In the genomic region with DNA sequence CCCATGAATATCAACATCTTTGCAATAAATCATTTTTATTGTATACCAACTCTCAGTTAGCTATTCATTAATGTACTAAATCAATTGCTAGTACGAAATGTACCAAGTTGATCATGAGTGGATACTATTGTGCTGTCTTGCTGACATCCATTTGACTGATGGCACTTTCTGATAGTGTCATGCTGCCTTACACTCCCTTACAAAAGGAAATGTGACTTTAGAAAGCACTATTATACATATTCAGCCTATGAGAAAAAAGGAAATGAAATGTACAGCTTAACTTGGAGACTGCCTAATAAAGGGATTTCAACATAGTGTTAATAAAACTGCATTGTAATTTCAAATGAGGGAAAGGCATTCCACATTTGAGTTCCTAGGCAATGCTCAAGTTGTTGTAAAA, we compare ENCODE assay signal across 32 cellular contexts.
"Had no signal": no experiment of that assay in that cellular context is flagged by ENCODE, and none has a peak within 500 bp of the region (broad histone marks: within the 10 kb centered on the region; RNA-seq: fewer than 3 reads in every experiment).

No MANE protein-coding gene starts in this region.

- ATAC-seq: esophagus mucosa; foreskin keratinocyte; heart left ventricle; left lobe of liver; lower lobe of right lung; mucosa of descending colon; right lobe of liver; stimulated activated memory B cell treated with anti-CD40 and anti-IgM and Interleukin-4, amounts not matched to agents 10 μg/mL and 1 μg/mL and 100 μg/mL, for 72 hours had no signal

- H3K4me1 ChIP-seq: ascending aorta, lower lobe of right lung, right lobe of liver, thyroid gland, upper lobe of left lung had no signal

- H3K27me3 ChIP-seq: adrenal gland, ascending aorta, brain microvascular endothelial cell, foreskin keratinocyte, heart left ventricle, right lobe of liver, stomach, thyroid gland, upper lobe of left lung had no signal

- DNase-seq: activated CD4-positive, alpha-beta memory T cell treated with anti-CD3 and anti-CD28 coated beads for 36 hours; activated CD4-positive, alpha-beta T cell treated with anti-CD3 and anti-CD28 coated beads, Interleukin-2, amount 10 ng/mL, durations not matched to agents 24 days and 14 days; activated CD4-positive, CD25-positive, alpha-beta regulatory T cell treated with anti-CD3 and anti-CD28 coated beads, Interleukin-2, amount 50 U/mL, for 72 hours; activated CD8-positive, alpha-beta memory T cell treated with anti-CD3 and anti-CD28 coated beads, Interleukin-2, amount 50 U/mL, for 4 hours; activated effector memory CD4-positive, alpha-beta T cell treated with anti-CD3 and anti-CD28 coated beads, Interleukin-2, amount 50 U/mL, for 16 hours; activated naive CD4-positive, alpha-beta T cell treated with anti-CD3 and anti-CD28 coated beads for 36 hours; activated naive CD8-positive, alpha-beta T cell treated with anti-CD3 and anti-CD28 coated beads for 36 hours; activated T-cell treated with anti-CD3 and anti-CD28 coated beads, Interleukin-2, amount 50 U/mL, for 1 hour; adrenal gland; brain microvascular endothelial cell; foreskin keratinocyte; heart left ventricle; kidney glomerular epithelial cell; lower lobe of right lung; mesenchymal stem cell; mucosa of descending colon; right lobe of liver; stimulated activated CD4-positive, alpha-beta T cell treated with anti-CD3 and anti-CD28 coated beads, Interleukin-4, amount 100 ng/mL, for 4 hours; stimulated activated CD8-positive, alpha-beta memory T cell treated with anti-CD3 and anti-CD28 coated beads, Interleukin-4, amount 100 ng/mL, for 48 hours; stomach; SW 1271; T-helper 9 cell; thyroid gland; upper lobe of left lung had no signal

- H3K9me3 ChIP-seq: adrenal gland, ascending aorta, lower lobe of right lung, mucosa of descending colon, right lobe of liver, stomach, thyroid gland had no signal

- H3K36me3 ChIP-seq: adrenal gland, ascending aorta, brain microvascular endothelial cell, heart left ventricle, lower lobe of right lung, right lobe of liver, stomach, thyroid gland, upper lobe of left lung had no signal

- H3K27ac ChIP-seq: ascending aorta, coronary artery, foreskin keratinocyte, lower lobe of right lung, right lobe of liver, skin epidermis, stomach, thyroid gland, upper lobe of left lung, VCaP had no signal

- H3K4me3 ChIP-seq: adrenal gland, ascending aorta, coronary artery, heart left ventricle, lower lobe of right lung, mucosa of descending colon, right lobe of liver, skin epidermis, stomach, thyroid gland, upper lobe of left lung had no signal

- FAIRE-seq: TTC549 had no signal
